ENCODE assay signal across 15 cellular contexts in genomic region chr4:37693450-37694190, GRCh38. TPM values are rescaled to one million over a fixed set of nuclear protein-coding genes. Genes with fewer than 3 reads are reported as not detected.
DNase-seq lines count a peak whose midpoint lies in the region; ATAC-seq and TF ChIP-seq lines count a peak whose summit lies in the region.
"Had no signal": no experiment of that assay in that cellular context is flagged by ENCODE, and none has a peak within 500 bp of the region (broad histone marks: within the 10 kb centered on the region; RNA-seq: fewer than 3 reads in every experiment).

No MANE protein-coding gene starts in this region.

- DNase-seq in GM23248 (peak; percentile 96), RWPE1 (ENCODE audit: low spot score) (peak; percentile 81), fibroblast of lung (ENCODE audit: low read depth in 2 of 2) (peak; percentile 79 to 95), COR-L47 (lab: John Stamatoyannopoulos, UW) (no peak), SKM-1 treated with dmso at 0.1 percent for 144 hours (lab: John Stamatoyannopoulos, UW; ENCODE audit: unreplicated experiment) (no peak), posterior cingulate gyrus (no peak)
- DNase-seq: activated CD8-positive, alpha-beta memory T cell treated with anti-CD3 and anti-CD28 coated beads, Interleukin-2, amount 50 U/mL, for 4 hours; heart left ventricle; left ventricle myocardium superior; NCI-H1417 treated with DMSO at 0.1 percent for 48 hours; NCI-H524; testis had no signal

- intact Hi-C loops in posterior cingulate gyrus (cut with DNase I), result no loop called here

- TF ChIP-seq CTCF in RWPE1 (conservative IDR thresholded peaks at IDR 0.05; ENCODE audit: low read depth), result no peak
- no peak for TF ChIP-seq CTCF in fibroblast of lung (conservative IDR thresholded peaks at IDR 0.05 in 1 of 2, IDR thresholded peaks at IDR 0.05 in 1 of 2; ENCODE audit: low read depth in 1 of 2, low read length in 2 of 2)

- H3K79me2 ChIP-seq in GM23248 (ENCODE audit: insufficient read depth), result no peaks in the 10 kb centered on the region
- H3K79me2 ChIP-seq in fibroblast of lung (ENCODE audit: control insufficient read depth, insufficient read depth, low read length), result no peaks in the 10 kb centered on the region

- H3K36me3 ChIP-seq in GM23248 (ENCODE audit: low read depth) (no peaks in the 10 kb centered on the region), fibroblast of lung (ENCODE audit: control insufficient read depth, insufficient read depth, low read length) (no peaks in the 10 kb centered on the region), skeletal muscle satellite cell (ENCODE audit: insufficient read depth, low read length) (no peaks in the 10 kb centered on the region)
- H3K36me3 ChIP-seq: heart left ventricle had no signal

- H3K4me3 ChIP-seq in GM23248 (no peak overlapping the region), fibroblast of lung (replicated peaks in 1 of 4; ENCODE audit: control extremely low read depth in 1 of 4, insufficient read depth in 1 of 4, low read depth in 3 of 4, low read length in 4 of 4) (no peak overlapping the region), skeletal muscle satellite cell (ENCODE audit: low read length) (no peak overlapping the region)
- H3K4me3 ChIP-seq: heart left ventricle, skin epidermis, testis had no signal

- H3K4me2 ChIP-seq in GM23248 (ENCODE audit: unreplicated experiment) (peak overlapping the region; percentile 52), fibroblast of lung (ENCODE audit: extremely low read depth, insufficient read depth, low read length) (no peak overlapping the region), skeletal muscle satellite cell (ENCODE audit: low read length) (peak overlapping the region; percentile 18)

- CTCF ChIA-PET in RWPE1 (lab: Yijun Ruan, JAX), result interaction anchor here (0.6 to 1.1 kb wide), 2 partner anchors 81 to 108 kb away, joined by 3 read pairs; no protein-coding TSS in a partner anchor

- H3K9me3 ChIP-seq in GM23248 (ENCODE audit: low read depth), result no peaks in the 10 kb centered on the region
- H3K9me3 ChIP-seq in fibroblast of lung (ENCODE audit: control insufficient read depth, insufficient read depth, low read depth, low read length), result no peaks in the 10 kb centered on the region
- H3K9me3 ChIP-seq in skeletal muscle satellite cell (replicated peaks; ENCODE audit: low read length), result no peaks in the 10 kb centered on the region
- H3K9me3 ChIP-seq: testis had no signal

- H3K27ac ChIP-seq in GM23248 (peak overlapping the region; percentile 70), RWPE1 (peak overlapping the region; percentile 47; the same call in 1 of the 2 replicates), fibroblast of lung (ENCODE audit: insufficient read depth, low read length) (no peak overlapping the region)
- H3K27ac ChIP-seq: heart left ventricle, skin epidermis, testis had no signal

- H3K4me1 ChIP-seq in GM23248 (ENCODE audit: insufficient read depth), result peaks cover 12% of the 10 kb centered on the region
- no peaks in the 10 kb centered on the region for H3K4me1 ChIP-seq in fibroblast of lung (ENCODE audit: control insufficient read depth, extremely low read depth, insufficient read depth, low read length)
- H3K4me1 ChIP-seq in skeletal muscle satellite cell (ENCODE audit: control insufficient read depth, insufficient read depth, low read length), result peaks cover 14% of the 10 kb centered on the region
- H3K4me1 ChIP-seq: heart left ventricle had no signal

- in situ Hi-C loops in GM23248 (cut with MboI), result no loop called here

- H4K20me1 ChIP-seq in GM23248 (ENCODE audit: insufficient read depth) (no peaks in the 10 kb centered on the region), fibroblast of lung (ENCODE audit: control insufficient read depth, extremely low read depth, insufficient read depth, low read length) (no peaks in the 10 kb centered on the region)

- 36 to 41% methylated on average over 5 of the region's 5 CpGs for WGBS in GM23248 (ENCODE audit: low coverage in 1 of 2, low lambda C conversion rate in 2 of 2, missing lambda C conversion rate in 2 of 2), 2 experiments

- no peaks in the 10 kb centered on the region for H3K9me2 ChIP-seq in GM23248 (ENCODE audit: insufficient read depth)

- 0 out of 2 replicates have a peak overlapping the region, but pooled peaks have one; percentile 13 for H3K9ac ChIP-seq in GM23248
- H3K9ac ChIP-seq in fibroblast of lung (ENCODE audit: insufficient read depth, low read length), result no peak overlapping the region
- no peak overlapping the region for H3K9ac ChIP-seq in skeletal muscle satellite cell (ENCODE audit: low read depth, low read length)

- H2AFZ ChIP-seq in GM23248 (no peak overlapping the region), fibroblast of lung (ENCODE audit: low read length) (no peak overlapping the region)

- peaks cover 11% of the 10 kb centered on the region for H3F3A ChIP-seq in GM23248 (ENCODE audit: insufficient read depth)

- no peak for ATAC-seq in GM19463 (IDR thresholded peaks at IDR 0.05; ENCODE audit: unreplicated experiment)
- ATAC-seq: heart left ventricle, left ventricle myocardium superior had no signal

- H3K27me3 ChIP-seq in GM23248 (replicated peaks; ENCODE audit: insufficient read depth), result no peaks in the 10 kb centered on the region
- no peaks in the 10 kb centered on the region for H3K27me3 ChIP-seq in fibroblast of lung (ENCODE audit: control insufficient read depth, insufficient read depth, low read length)
- no peaks in the 10 kb centered on the region for H3K27me3 ChIP-seq in skeletal muscle satellite cell (ENCODE audit: control insufficient read depth, insufficient read depth, low read length)
- H3K27me3 ChIP-seq: heart left ventricle, testis had no signal

- POLR2A ChIA-PET in RWPE1 (lab: Yijun Ruan, JAX; ENCODE audit: low non-redundant PET), result no interaction called here

RNA-seq across cellular contexts. Expression of gene RELL1, which starts 7.4 kb away (rescaled TPM):
- total RNA-seq in GM23248 (2014; rRNA removed; shearing (Covaris generic)), result 39.2 and 42.5 TPM in 2 replicates
- polyA plus RNA-seq in GM23248 (2016; fragmentation: Nextera tagmentation; extraction: Ambion mirVana), result 7.7 TPM in 2 replicates
- 65.0 and 71.0 TPM in 2 replicates for total RNA-seq in fibroblast of lung
- polyA plus RNA-seq in fibroblast of lung, result 14.3 and 16.1 TPM in 2 replicates
- 7.0 and 9.0 TPM in 2 replicates for polyA plus RNA-seq in fibroblast of lung (2012)
- 12.2 and 21.0 TPM in 2 replicates for polyA minus RNA-seq in fibroblast of lung (ENCODE audit: low replicate concordance)
- total RNA-seq in skeletal muscle satellite cell (2012; rRNA removed), result 39.8 and 43.2 TPM in 2 replicates

Comparison
In these comparisons a context has a peak if more than half of its experiments do, and no peak if none do; other contexts are left out.
1. DNase-seq: peak in GM23248 (single experiment), RWPE1 (single experiment) and fibroblast of lung (2 of 2); none in COR-L47 (single experiment), SKM-1 treated with dmso at 0.1 percent for 144 hours (single experiment) and posterior cingulate gyrus (0 of 10).